ENCODE assay signal across 8 cellular contexts in the genomic region with DNA sequence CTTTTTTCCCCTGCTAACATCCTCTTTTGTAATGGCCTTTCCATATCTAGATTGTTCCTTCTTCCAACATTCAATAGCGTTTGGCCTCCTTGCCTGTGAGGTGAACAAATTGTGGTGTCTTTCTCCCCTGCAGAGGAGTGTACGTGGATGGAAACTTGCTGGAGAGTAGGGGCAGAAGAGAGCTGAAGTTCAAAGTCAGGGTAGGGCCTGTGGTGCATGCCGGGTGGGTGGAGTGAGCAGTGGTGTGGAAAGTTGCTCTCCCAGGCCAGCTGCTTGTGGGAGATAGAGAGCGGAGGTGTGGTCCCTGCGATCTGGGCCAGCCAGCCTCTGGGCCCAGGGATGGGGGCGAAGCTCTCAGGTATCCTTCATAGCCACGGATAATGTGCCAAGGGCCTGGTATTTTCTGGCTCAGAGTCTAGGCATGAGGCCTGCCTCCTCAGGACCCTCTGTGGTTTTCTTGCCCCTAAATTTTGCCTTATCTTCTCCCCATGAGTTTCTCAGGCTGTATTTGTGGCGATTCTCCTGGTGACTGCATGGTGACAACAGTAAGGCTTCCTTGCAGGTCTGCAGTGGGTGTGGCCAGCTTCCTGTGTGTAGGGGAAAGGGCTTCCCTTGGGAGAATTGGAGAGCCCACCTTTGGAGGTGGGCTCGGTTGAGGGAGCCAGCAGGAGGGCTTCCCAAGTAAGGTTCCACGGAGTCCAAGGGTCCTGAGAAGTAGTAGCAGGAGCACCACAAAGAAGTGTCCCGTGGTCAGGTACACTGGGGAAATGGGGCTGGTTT. TPM values are rescaled to one million over a fixed set of nuclear protein-coding genes. Genes with fewer than 3 reads are reported as not detected.
DNase-seq lines count a peak whose midpoint lies in the region; ATAC-seq, FAIRE-seq and TF ChIP-seq lines count a peak whose summit lies in the region.

No MANE protein-coding gene starts in this region.

- H3K27me3 Mint-ChIP-seq in activated CD4-positive, alpha-beta T cell treated with anti-CD3 and anti-CD28 coated beads, Interleukin-2, amount 10 ng/mL, durations not matched to agents 24 days and 14 days, result no peaks in the 10 kb centered on the region

- no peak for TF ChIP-seq CTCF in lung (IDR thresholded peaks at IDR 0.05; ENCODE audit: control extremely low read depth, extremely low read depth)
- TF ChIP-seq CTCF in BE2C (IDR thresholded peaks at IDR 0.05; ENCODE audit: low read depth, low read length), result no peak

- peak overlapping the region; percentile 99 for H3K27ac Mint-ChIP-seq in activated CD4-positive, alpha-beta T cell treated with anti-CD3 and anti-CD28 coated beads, Interleukin-2, amount 10 ng/mL, durations not matched to agents 24 days and 14 days

- peak; percentile 93 for FAIRE-seq in GM12891 (lab: Jason Lieb, UNC)

- intact Hi-C loops in activated CD4-positive, alpha-beta T cell treated with anti-CD3 and anti-CD28 coated beads, Interleukin-2, amount 10 ng/mL, durations not matched to agents 24 days and 14 days (cut with micrococcal nuclease), result loop anchor here (2.0 to 10.0 kb wide), 4 partner anchors 189 to 911 kb away; partner anchors contain the start of gene WBP4

- no peak for DNase-seq in GM12891 (ENCODE audit: insufficient read length, low spot score)
- DNase-seq in activated CD4-positive, alpha-beta T cell treated with anti-CD3 and anti-CD28 coated beads, Interleukin-2, amount 10 ng/mL, durations not matched to agents 24 days and 14 days, result peak; percentile 86
- no peak for DNase-seq in lung (ENCODE audit: low spot score)
- DNase-seq in BE2C, result no peak
- no peak for DNase-seq in DMS153 treated with DMSO at 0.1 percent for 48 hours (lab: John Stamatoyannopoulos, UW; ENCODE audit: unreplicated experiment)

- H3K27me3 ChIP-seq in lung (ENCODE audit: control insufficient read depth, insufficient read depth) (no peaks in the 10 kb centered on the region), BE2C (peaks cover 15% of the 10 kb centered on the region)

- ATAC-seq in HG02852 (IDR thresholded peaks at IDR 0.05; ENCODE audit: unreplicated experiment), result peak; percentile 48
- ATAC-seq in lung (ENCODE audit: insufficient read depth, low FRiP score), result no peak
- ATAC-seq in HG03280 (IDR thresholded peaks at IDR 0.05; ENCODE audit: unreplicated experiment), result no peak
- ATAC-seq in esophagus mucosa, result no peak

- no peak for TF ChIP-seq POLR2A in GM12891 (IDR thresholded peaks at IDR 0.05; ENCODE audit: low read depth, low read length)

- peaks cover 85% of the 10 kb centered on the region for H3K36me3 Mint-ChIP-seq in activated CD4-positive, alpha-beta T cell treated with anti-CD3 and anti-CD28 coated beads, Interleukin-2, amount 10 ng/mL, durations not matched to agents 24 days and 14 days (ENCODE audit: low read depth)

- H3K4me1 ChIP-seq in lung (ENCODE audit: control insufficient read depth in 2 of 2, insufficient read depth in 2 of 2, low read length in 2 of 2) (peaks cover 0 to 15% of the 10 kb centered on the region in 2 donors), BE2C (no peaks in the 10 kb centered on the region)

- H3K4me3 ChIP-seq in lung (no peak overlapping the region), BE2C (ENCODE audit: low read depth, low read length) (no peak overlapping the region)

- H3K9me3 Mint-ChIP-seq in activated CD4-positive, alpha-beta T cell treated with anti-CD3 and anti-CD28 coated beads, Interleukin-2, amount 10 ng/mL, durations not matched to agents 24 days and 14 days, result no peaks in the 10 kb centered on the region

- 64 to 67% methylated on average over 11 of the region's 11 CpGs for WGBS in lung, 2 donors

- H3K4me1 Mint-ChIP-seq in activated CD4-positive, alpha-beta T cell treated with anti-CD3 and anti-CD28 coated beads, Interleukin-2, amount 10 ng/mL, durations not matched to agents 24 days and 14 days, result peaks cover 79% of the 10 kb centered on the region

- peak overlapping the region; percentile 88 for H3K4me3 Mint-ChIP-seq in activated CD4-positive, alpha-beta T cell treated with anti-CD3 and anti-CD28 coated beads, Interleukin-2, amount 10 ng/mL, durations not matched to agents 24 days and 14 days

- H3K9me3 ChIP-seq in lung (ENCODE audit: control insufficient read depth in 2 of 2, insufficient read depth in 1 of 2, low read length in 1 of 2) (no peaks in the 10 kb centered on the region), BE2C (no peaks in the 10 kb centered on the region)

- H3K36me3 ChIP-seq in lung (ENCODE audit: control insufficient read depth in 2 of 2, insufficient read depth in 2 of 2, low read length in 2 of 2) (peaks cover 10 to 13% of the 10 kb centered on the region in 2 donors), BE2C (no peaks in the 10 kb centered on the region)

- peak overlapping the region; percentile 24 to 91 for H3K27ac ChIP-seq in lung (ENCODE audit: low read depth in 1 of 2, low read length in 1 of 2)

TF ChIP-seq in GM12891, 5 proteins besides CTCF, POLR2A, EP300 and RAD21:
- TF ChIP-seq TAF1 (IDR thresholded peaks at IDR 0.05; ENCODE audit: low read depth, low read length) (0 out of 2 replicates have a peak, but pooled peaks have one; percentile 10), PAX5 (IDR thresholded peaks at IDR 0.05; ENCODE audit: insufficient read depth, low read length, severe bottlenecking) (peak; percentile 82), POLR2AphosphoS5 (IDR thresholded peaks at IDR 0.05; ENCODE audit: low read depth, low read length) (no peak), POU2F2 (IDR thresholded peaks at IDR 0.05; ENCODE audit: low read depth, low read length) (peak; percentile 47; the same call in 1 of the 2 replicates), SPI1 (IDR thresholded peaks at IDR 0.05; ENCODE audit: low read depth, low read length) (no peak)
TF ChIP-seq in GM12891: peak in this region for 3.

RNA-seq across cellular contexts. Expression of gene RGCC, which starts 6.7 kb away (rescaled TPM):
- polyA plus RNA-seq in GM12891 (2012; ENCODE audit: low read depth, missing spikeins), result 8.9 TPM
- 113 and 117 TPM in 2 replicates for total RNA-seq in activated CD4-positive, alpha-beta T cell treated with anti-CD3 and anti-CD28 coated beads, Interleukin-2, amount 10 ng/mL, durations not matched to agents 24 days and 14 days
- 100 to 1,000 TPM; 309 to 359 TPM for total RNA-seq in lung
- polyA plus RNA-seq in lung, result 100 to 1,000 TPM; 167 to 275 TPM
- not detected for polyA plus RNA-seq in BE2C (2012; ENCODE audit: insufficient read depth, insufficient read length, low read depth)
- 5.5 TPM for total RNA-seq in esophagus mucosa

Comparison
In these comparisons a context has a peak if more than half of its experiments do, and no peak if none do; other contexts are left out.
1. RNA of gene RGCC, which starts 6.7 kb away (total RNA-seq): 309 to 359 TPM in lung and 113 to 117 TPM in activated CD4-positive, alpha-beta T cell treated with anti-CD3 and anti-CD28 coated beads, Interleukin-2, amount 10 ng/mL, durations not matched to agents 24 days and 14 days; 5.5 TPM in esophagus mucosa (single experiment); every median in the first group is over 10 times any median in the second.